8 cellular contexts compared by ENCODE assay signal in genomic region chr9:134066923-134067851, GRCh38. TPM values are rescaled to one million over a fixed set of nuclear protein-coding genes. Genes with fewer than 3 reads are reported as not detected.
A peak's percentile ranks its signal among the peaks of the same experiment; 100 is the strongest.
DNase-seq lines count a peak whose midpoint lies in the region; ATAC-seq and TF ChIP-seq lines count a peak whose summit lies in the region.

No MANE protein-coding gene starts in this region.

- peaks cover 41% of the 10 kb centered on the region for H3K4me1 Mint-ChIP-seq in CD8-positive, alpha-beta T cell (ENCODE audit: low read depth)
- H3K4me1 Mint-ChIP-seq in IgD-negative memory B cell = peaks cover 20 to 23% (median 22%) of the 10 kb centered on the region in 3 donors
- H3K4me1 Mint-ChIP-seq in endodermal cell = peaks cover 19% of the 10 kb centered on the region

- no peaks in the 10 kb centered on the region for H3K36me3 Mint-ChIP-seq in CD8-positive, alpha-beta T cell
- H3K36me3 Mint-ChIP-seq in IgD-negative memory B cell = no peaks in the 10 kb centered on the region
- peaks cover 10% of the 10 kb centered on the region for H3K36me3 Mint-ChIP-seq in endodermal cell (ENCODE audit: low read depth)

- peak overlapping the region; percentile 89 for H3K27ac Mint-ChIP-seq in CD8-positive, alpha-beta T cell
- peak overlapping the region; percentile 90 to 93 (median 93) for H3K27ac Mint-ChIP-seq in IgD-negative memory B cell
- H3K27ac Mint-ChIP-seq in endodermal cell = peak overlapping the region; percentile 74

- H3K4me3 ChIP-seq in CD8-positive, alpha-beta T cell (ENCODE audit: low read depth, low read length) = peak overlapping the region; percentile 47
- peak overlapping the region; percentile 91 for H3K4me3 ChIP-seq in endodermal cell (ENCODE audit: low read length)
- peak overlapping the region; percentile 66 to 96 for H3K4me3 ChIP-seq in muscle layer of colon (ENCODE audit: low read depth in 1 of 2, low read length in 2 of 2)
- peak overlapping the region; percentile 46 to 96 (median 92) for H3K4me3 ChIP-seq in upper lobe of left lung

- H3K4me1 ChIP-seq in CD8-positive, alpha-beta T cell (ENCODE audit: insufficient read depth, low read length) = peaks cover 17% of the 10 kb centered on the region
- H3K4me1 ChIP-seq in endodermal cell (ENCODE audit: control insufficient read depth, insufficient read depth, low read length) (peaks cover 2% of the 10 kb centered on the region), muscle layer of colon (ENCODE audit: insufficient read depth, low read length) (peaks cover 38% of the 10 kb centered on the region), upper lobe of left lung (peaks cover 34 to 57% (median 38%) of the 10 kb centered on the region in 4 donors)

- H3K9me3 Mint-ChIP-seq in CD8-positive, alpha-beta T cell = no peaks in the 10 kb centered on the region
- H3K9me3 Mint-ChIP-seq in IgD-negative memory B cell (no peaks in the 10 kb centered on the region), endodermal cell (peaks cover 8% of the 10 kb centered on the region)

- CTCF ChIA-PET in CD8-positive, alpha-beta T cell (lab: Charles Lee) = no interaction called here

- no peak for TF ChIP-seq CTCF in CD8-positive, alpha-beta T cell (IDR thresholded peaks at IDR 0.05)
- TF ChIP-seq CTCF in endodermal cell (conservative IDR thresholded peaks at IDR 0.05) = no peak
- peak in 1 of 6 experiments; percentile 11 for TF ChIP-seq CTCF in upper lobe of left lung (IDR thresholded peaks at IDR 0.05)

- H3K27me3 ChIP-seq in CD8-positive, alpha-beta T cell (ENCODE audit: insufficient read depth, low read length) = peaks cover 4% of the 10 kb centered on the region
- H3K27me3 ChIP-seq in endodermal cell (ENCODE audit: control insufficient read depth, insufficient read depth, low read length, poor library complexity, severe bottlenecking) (peaks cover 27% of the 10 kb centered on the region), muscle layer of colon (ENCODE audit: control insufficient read depth in 1 of 2, insufficient read depth in 2 of 2, low read length in 2 of 2) (no peaks in the 10 kb centered on the region), upper lobe of left lung (no peaks in the 10 kb centered on the region)

- no peaks in the 10 kb centered on the region for H3K9me3 ChIP-seq in CD8-positive, alpha-beta T cell (ENCODE audit: low read length)
- no peaks in the 10 kb centered on the region for H3K9me3 ChIP-seq in endodermal cell (ENCODE audit: control insufficient read depth, low read length)
- H3K9me3 ChIP-seq in muscle layer of colon (ENCODE audit: low read length) = no peaks in the 10 kb centered on the region
- H3K9me3 ChIP-seq in upper lobe of left lung = no peaks in the 10 kb centered on the region

- H3K36me3 ChIP-seq in CD8-positive, alpha-beta T cell (ENCODE audit: insufficient read depth, low read length) = no peaks in the 10 kb centered on the region
- H3K36me3 ChIP-seq in endodermal cell (ENCODE audit: control insufficient read depth, insufficient read depth, low read length) (peaks cover 8% of the 10 kb centered on the region), muscle layer of colon (ENCODE audit: insufficient read depth, low read length) (no peaks in the 10 kb centered on the region), upper lobe of left lung (no peaks in the 10 kb centered on the region)

- H3K4me3 Mint-ChIP-seq in CD8-positive, alpha-beta T cell = peak overlapping the region; percentile 87
- peak overlapping the region; percentile 88 to 96 (median 94) for H3K4me3 Mint-ChIP-seq in IgD-negative memory B cell
- peak overlapping the region; percentile 82 for H3K4me3 Mint-ChIP-seq in endodermal cell

- peaks cover 18% of the 10 kb centered on the region for H3K27me3 Mint-ChIP-seq in CD8-positive, alpha-beta T cell (ENCODE audit: low read depth)
- H3K27me3 Mint-ChIP-seq in IgD-negative memory B cell = peaks cover 5% of the 10 kb centered on the region
- peaks cover 28% of the 10 kb centered on the region for H3K27me3 Mint-ChIP-seq in endodermal cell (ENCODE audit: insufficient read depth)

- intact Hi-C loops in CD8-positive, alpha-beta T cell (cut with DNase I, micrococcal nuclease) = loop anchor here (5.0 to 10.0 kb wide), 5 partner anchors 260 to 1895 kb away; partner anchors contain the start of genes RXRA (in 1 of the 2) and UBAC1 (in 1 of the 2)

- ATAC-seq in CD8-positive, alpha-beta T cell = peak; percentile 10
- ATAC-seq in GM19455 (IDR thresholded peaks at IDR 0.05; ENCODE audit: unreplicated experiment) (peak; percentile 20), upper lobe of left lung (ENCODE audit: low FRiP score in 2 of 2) (peak in 1 of 2 donors; percentile 0), HG03159 (IDR thresholded peaks at IDR 0.05; ENCODE audit: unreplicated experiment) (no peak)

- 0 to 1% methylated on average over 33 to 125 of the region's 125 CpGs for WGBS in endodermal cell (ENCODE audit: insufficient coverage in 1 of 2, insufficient read length in 1 of 2), 2 experiments
- WGBS in upper lobe of left lung, 2 donors = 0 to 1% methylated on average over 12 to 53 of the region's 125 CpGs

- H3K9ac ChIP-seq in endodermal cell (ENCODE audit: extremely low read depth, low read length, poor library complexity, severe bottlenecking) = peak overlapping the region; percentile 87
- peak overlapping the region; percentile 47 for H3K9ac ChIP-seq in muscle layer of colon (ENCODE audit: low read length)

- POLR2A ChIA-PET in CD8-positive, alpha-beta T cell (lab: Charles Lee) = interaction anchor here (1.8 to 2.2 kb wide), 3 partner anchors 41 to 97 kb away, joined by 10 to 12 read pairs (median 11); partner anchors contain the start of genes BRD3OS, RNU6ATAC and WDR5

- peak overlapping the region; percentile 51 for H3K27ac ChIP-seq in CD8-positive, alpha-beta T cell (ENCODE audit: low read depth, low read length)
- H3K27ac ChIP-seq in endodermal cell (ENCODE audit: low read depth, low read length) = peak overlapping the region; percentile 78
- peak overlapping the region; percentile 91 for H3K27ac ChIP-seq in muscle layer of colon (ENCODE audit: low read depth, low read length)
- H3K27ac ChIP-seq in upper lobe of left lung = peak overlapping the region; percentile 75 to 99 (median 82)

- no peak for TF ChIP-seq EP300 in upper lobe of left lung (IDR thresholded peaks at IDR 0.05)

- no peak for TF ChIP-seq POLR2A in upper lobe of left lung (IDR thresholded peaks at IDR 0.05)

- DNase-seq in CD8-positive, alpha-beta T cell = peak in 6 of 7 experiments; percentile 20 to 64 (median 44)
- DNase-seq in activated CD4-positive, alpha-beta T cell treated with anti-CD3 and anti-CD28 coated beads, Interleukin-2, amount 50 U/mL, for 4 hours = peak; percentile 28 to 30
- DNase-seq in endodermal cell (peak; percentile 68), upper lobe of left lung (peak in 1 of 2 donors; percentile 90)

RNA-seq across cellular contexts. Expression of gene BRD3, which starts 0.6 kb away (rescaled TPM):
- 10 to 100 TPM; 34.3 to 41.4 TPM for total RNA-seq in CD8-positive, alpha-beta T cell
- 35.7 TPM for polyA plus RNA-seq in IgD-negative memory B cell
- total RNA-seq in endodermal cell (100 to 1,000 TPM in 1 of 2 donors, 10 to 100 TPM in 1; 92.3 to 103 TPM), upper lobe of left lung (10 to 100 TPM; 20.2 to 87.7 (median 44.3) TPM)
- polyA plus RNA-seq in endodermal cell (2013, experiment 1 of 2) = 61.9 TPM
- 57.3 TPM for polyA plus RNA-seq in endodermal cell (2013, experiment 2 of 2)

RNA-seq across cellular contexts. Expression of gene BRD3OS, which starts 41.9 kb away (rescaled TPM):
- total RNA-seq in CD8-positive, alpha-beta T cell = 1 to 10 TPM; 3.3 to 4.2 TPM
- polyA plus RNA-seq in IgD-negative memory B cell = 26.5 TPM
- total RNA-seq in endodermal cell = 10 to 100 TPM; 19.0 to 26.5 TPM
- polyA plus RNA-seq in endodermal cell (2013, experiment 1 of 2) = 24.2 TPM
- polyA plus RNA-seq in endodermal cell (2013, experiment 2 of 2) = 19.7 TPM
- total RNA-seq in upper lobe of left lung = 10 to 100 TPM in 4 of 6 donors, 1 to 10 TPM in 2; 7.0 to 17.8 (median 11.6) TPM
